Comparison of ENCODE assay signal across 9 cellular contexts in the genomic region with DNA sequence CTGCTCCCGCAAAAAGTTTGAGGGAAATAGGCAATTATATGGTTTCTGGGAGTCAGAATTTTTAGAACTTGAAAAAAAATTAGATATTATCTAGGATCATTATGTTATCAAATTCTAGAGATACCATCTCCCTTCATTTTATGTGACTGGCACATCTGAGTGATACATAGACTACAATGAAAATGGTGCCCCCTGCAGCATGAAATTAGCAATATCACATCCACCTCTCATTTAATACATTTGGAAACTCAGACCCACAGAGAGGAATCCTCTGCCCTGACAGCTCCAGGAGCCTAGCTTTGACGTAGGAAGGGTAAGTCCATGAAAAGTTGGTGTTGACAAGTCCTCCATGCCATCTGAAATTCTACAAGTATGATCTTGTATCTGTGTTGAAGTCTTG.
DNase-seq lines count a peak whose midpoint lies in the region; ATAC-seq, FAIRE-seq and TF ChIP-seq lines count a peak whose summit lies in the region.
"Had no signal": no experiment of that assay in that cellular context is flagged by ENCODE, and none has a peak within 500 bp of the region (broad histone marks: within the 10 kb centered on the region; RNA-seq: fewer than 3 reads in every experiment).

No MANE protein-coding gene starts in this region.

- no peaks in the 10 kb centered on the region for H3K36me3 ChIP-seq in ovary

- H3K4me3 Mint-ChIP-seq in endothelial cell (ENCODE audit: unreplicated experiment) (no peak overlapping the region), type B pancreatic cell (no peak overlapping the region)

- no peak for FAIRE-seq in GM12892 (lab: Jason Lieb, UNC)

- no peak overlapping the region for H3K27ac ChIP-seq in ovary
- H3K27ac ChIP-seq: epithelial cell of prostate had no signal

- H3K4me3 ChIP-seq in ovary = no peak overlapping the region

- H3K4me1 Mint-ChIP-seq in endothelial cell (ENCODE audit: unreplicated experiment) = no peaks in the 10 kb centered on the region
- no peaks in the 10 kb centered on the region for H3K4me1 Mint-ChIP-seq in type B pancreatic cell (ENCODE audit: unreplicated experiment)

- ATAC-seq in GM19463 (IDR thresholded peaks at IDR 0.05; ENCODE audit: unreplicated experiment) (peak; percentile 52), HG02571 (IDR thresholded peaks at IDR 0.05; ENCODE audit: unreplicated experiment) (no peak)

- H3K27ac Mint-ChIP-seq in endothelial cell (ENCODE audit: unreplicated experiment) (no peak overlapping the region), type B pancreatic cell (no peak overlapping the region)

- DNase-seq in COLO829 (ENCODE audit: low spot score) (peak; percentile 36), NCI-H69 (lab: John Stamatoyannopoulos, UW) (peak; percentile 3), endothelial cell (ENCODE audit: low spot score) (peak; percentile 41), type B pancreatic cell (ENCODE audit: extremely low spot score, unreplicated experiment) (no peak), ovary (no peak), GM12892 (ENCODE audit: insufficient read length) (no peak)

- H3K9me3 Mint-ChIP-seq in endothelial cell (ENCODE audit: unreplicated experiment) = no peaks in the 10 kb centered on the region
- no peaks in the 10 kb centered on the region for H3K9me3 Mint-ChIP-seq in type B pancreatic cell

- TF ChIP-seq EP300 in ovary (IDR thresholded peaks at IDR 0.05) = no peak

- H3K27me3 ChIP-seq in ovary = no peaks in the 10 kb centered on the region

- TF ChIP-seq POLR2A in ovary (IDR thresholded peaks at IDR 0.05) (no peak), GM12892 (IDR thresholded peaks at IDR 0.05; ENCODE audit: low read depth, low read length) (no peak)

- H3K9me3 ChIP-seq in ovary = no peaks in the 10 kb centered on the region

- intact Hi-C loops in ovary (cut with DNase I) = no loop called here

- TF ChIP-seq CTCF in endothelial cell (IDR thresholded peaks at IDR 0.05; ENCODE audit: unreplicated experiment) = peak; percentile 74
- peak; percentile 73 for TF ChIP-seq CTCF in type B pancreatic cell (conservative IDR thresholded peaks at IDR 0.05)
- TF ChIP-seq CTCF in ovary (IDR thresholded peaks at IDR 0.05) = no peak

- no peaks in the 10 kb centered on the region for H3K36me3 Mint-ChIP-seq in endothelial cell (ENCODE audit: low read depth, unreplicated experiment)
- no peaks in the 10 kb centered on the region for H3K36me3 Mint-ChIP-seq in type B pancreatic cell

- H3K27me3 Mint-ChIP-seq in endothelial cell (ENCODE audit: unreplicated experiment) = peaks cover 1% of the 10 kb centered on the region
- H3K27me3 Mint-ChIP-seq in type B pancreatic cell = peaks cover 8% of the 10 kb centered on the region

- WGBS in ovary, 3 donors = 73 to 81% (median 73%) methylated on average over 2 of the region's 2 CpGs

- no peaks in the 10 kb centered on the region for H3K4me1 ChIP-seq in ovary (ENCODE audit: insufficient read depth)

Comparison
In these comparisons a context has a peak if more than half of its experiments do, and no peak if none do; other contexts are left out.
1. DNase-seq: peak in COLO829 (single experiment), NCI-H69 (single experiment) and endothelial cell (single experiment); none in type B pancreatic cell (single experiment), ovary (0 of 5) and GM12892 (single experiment).
2. CTCF ChIP-seq: peak in endothelial cell (single experiment) and type B pancreatic cell (single experiment); none in ovary (0 of 3).